Comparison of ENCODE assay signal across 21 cellular contexts in genomic region chr17:80796430-80796861, GRCh38.
A peak's percentile ranks its signal among the peaks of the same experiment; 100 is the strongest.
DNase-seq lines count a peak whose midpoint lies in the region; ATAC-seq and TF ChIP-seq lines count a peak whose summit lies in the region.
"Had no signal": no experiment of that assay in that cellular context is flagged by ENCODE, and none has a peak within 500 bp of the region (broad histone marks: within the 10 kb centered on the region; RNA-seq: fewer than 3 reads in every experiment).

No MANE protein-coding gene starts in this region.

- no peaks in the 10 kb centered on the region for H3K4me1 ChIP-seq in colonic mucosa
- H3K4me1 ChIP-seq: prostate gland had no signal

- H3K27ac Mint-ChIP-seq in activated naive CD4-positive, alpha-beta T cell treated with anti-CD3 and anti-CD28 coated beads for 36 hours, result peak overlapping the region; percentile 55
- H3K27ac Mint-ChIP-seq in activated CD8-positive, alpha-beta T cell treated with anti-CD3 and anti-CD28 coated beads, Interleukin-2, amount 10 ng/mL, durations not matched to agents 7 days and 5 days, result peak overlapping the region; percentile 33
- H3K27ac Mint-ChIP-seq in stimulated activated effector memory CD8-positive, alpha-beta T cell treated with anti-CD3 and anti-CD28 coated beads, Interleukin-12 subunit alpha, Interleukin-12 subunit beta, amount 100 ng/mL, for 72 hours, result peak overlapping the region; percentile 17
- H3K27ac Mint-ChIP-seq: dendritic cell treated with granulocyte-macrophage colony-stimulating factor and Interleukin-4, amounts not matched to agents 40 ng/mL and 50 ng/mL, for 4 days; HFFc6; type B pancreatic cell had no signal

- no peaks in the 10 kb centered on the region for H3K36me3 ChIP-seq in colonic mucosa
- H3K36me3 ChIP-seq: heart left ventricle, left ventricle myocardium inferior, neural progenitor cell, prostate gland had no signal

- no peak overlapping the region for H3K4me3 Mint-ChIP-seq in activated naive CD4-positive, alpha-beta T cell treated with anti-CD3 and anti-CD28 coated beads for 36 hours
- no peak overlapping the region for H3K4me3 Mint-ChIP-seq in activated CD8-positive, alpha-beta T cell treated with anti-CD3 and anti-CD28 coated beads, Interleukin-2, amount 10 ng/mL, durations not matched to agents 7 days and 5 days
- no peak overlapping the region for H3K4me3 Mint-ChIP-seq in stimulated activated effector memory CD8-positive, alpha-beta T cell treated with anti-CD3 and anti-CD28 coated beads, Interleukin-12 subunit alpha, Interleukin-12 subunit beta, amount 100 ng/mL, for 72 hours
- H3K4me3 Mint-ChIP-seq: CD4-positive, alpha-beta memory T cell; dendritic cell treated with granulocyte-macrophage colony-stimulating factor and Interleukin-4, amounts not matched to agents 40 ng/mL and 50 ng/mL, for 4 days; HFFc6; neural progenitor cell; type B pancreatic cell had no signal

- H3K9me3 ChIP-seq in colonic mucosa, result no peaks in the 10 kb centered on the region
- H3K9me3 ChIP-seq: heart left ventricle, left ventricle myocardium inferior, prostate gland had no signal

- no peaks in the 10 kb centered on the region for H3K27me3 ChIP-seq in colonic mucosa
- H3K27me3 ChIP-seq: heart left ventricle, neural progenitor cell had no signal

- intact Hi-C loops in activated naive CD4-positive, alpha-beta T cell treated with anti-CD3 and anti-CD28 coated beads for 36 hours (cut with micrococcal nuclease), result loop anchor here (10.0 kb wide), 1 partner anchor 298 kb away; no protein-coding TSS in a partner anchor
- intact Hi-C loops in colonic mucosa (cut with DNase I), result no loop called here

- no peaks in the 10 kb centered on the region for H3K9me3 Mint-ChIP-seq in activated naive CD4-positive, alpha-beta T cell treated with anti-CD3 and anti-CD28 coated beads for 36 hours
- no peaks in the 10 kb centered on the region for H3K9me3 Mint-ChIP-seq in activated CD8-positive, alpha-beta T cell treated with anti-CD3 and anti-CD28 coated beads, Interleukin-2, amount 10 ng/mL, durations not matched to agents 7 days and 5 days (ENCODE audit: insufficient read depth)
- no peaks in the 10 kb centered on the region for H3K9me3 Mint-ChIP-seq in stimulated activated effector memory CD8-positive, alpha-beta T cell treated with anti-CD3 and anti-CD28 coated beads, Interleukin-12 subunit alpha, Interleukin-12 subunit beta, amount 100 ng/mL, for 72 hours
- H3K9me3 Mint-ChIP-seq: CD4-positive, alpha-beta memory T cell; HFFc6; type B pancreatic cell had no signal

- peaks cover 37% of the 10 kb centered on the region for H3K36me3 Mint-ChIP-seq in activated naive CD4-positive, alpha-beta T cell treated with anti-CD3 and anti-CD28 coated beads for 36 hours (ENCODE audit: low read depth)
- H3K36me3 Mint-ChIP-seq in activated CD8-positive, alpha-beta T cell treated with anti-CD3 and anti-CD28 coated beads, Interleukin-2, amount 10 ng/mL, durations not matched to agents 7 days and 5 days (ENCODE audit: low read depth), result peaks cover 45% of the 10 kb centered on the region
- H3K36me3 Mint-ChIP-seq in stimulated activated effector memory CD8-positive, alpha-beta T cell treated with anti-CD3 and anti-CD28 coated beads, Interleukin-12 subunit alpha, Interleukin-12 subunit beta, amount 100 ng/mL, for 72 hours, result peaks cover 30% of the 10 kb centered on the region

- H3K9ac ChIP-seq in colonic mucosa (ENCODE audit: low read depth in 2 of 2, low read length in 2 of 2), result no peak overlapping the region
- H3K9ac ChIP-seq: neural progenitor cell had no signal

- no peak for TF ChIP-seq CTCF in colonic mucosa (IDR thresholded peaks at IDR 0.05)

- POLR2A ChIA-PET in activated CD8-positive, alpha-beta T cell treated with anti-CD3 and anti-CD28 coated beads, Interleukin-2, amount 10 ng/mL, durations not matched to agents 7 days and 5 days (lab: Charles Lee), result no interaction called here

- CTCF ChIA-PET in activated naive CD4-positive, alpha-beta T cell treated with anti-CD3 and anti-CD28 coated beads for 36 hours (lab: Charles Lee), result no interaction called here
- CTCF ChIA-PET in activated CD8-positive, alpha-beta T cell treated with anti-CD3 and anti-CD28 coated beads, Interleukin-2, amount 10 ng/mL, durations not matched to agents 7 days and 5 days (lab: Charles Lee), result no interaction called here

- peak; percentile 58 for DNase-seq in activated naive CD4-positive, alpha-beta T cell treated with anti-CD3 and anti-CD28 coated beads for 36 hours
- no peak for DNase-seq in activated naive CD4-positive, alpha-beta T cell treated with anti-CD3 and anti-CD28 coated beads, Interleukin-2, amount 50 U/mL, for 16 hours
- DNase-seq in activated CD8-positive, alpha-beta T cell treated with anti-CD3 and anti-CD28 coated beads, Interleukin-2, amount 10 ng/mL, durations not matched to agents 7 days and 5 days, result no peak
- DNase-seq in colonic mucosa (no peak), C1 segment of cervical spinal cord (lab: John Stamatoyannopoulos, UW) (no peak), GF-D8 (lab: John Stamatoyannopoulos, UW) (no peak)
- DNase-seq in stimulated activated effector memory CD8-positive, alpha-beta T cell treated with anti-CD3 and anti-CD28 coated beads, Interleukin-12 subunit alpha, Interleukin-12 subunit beta, amount 100 ng/mL, for 72 hours (ENCODE audit: low spot score in 2 of 2), result no peak
- DNase-seq: CD4-positive, alpha-beta memory T cell; HFFc6; NCI-H2081; PC-9; stimulated activated CD4-positive, alpha-beta T cell treated with anti-CD3 and anti-CD28 coated beads, Interleukin-12 subunit alpha, Interleukin-12 subunit beta, amount 100 ng/mL, for 4 hours; T-helper 2 cell; WERI-Rb-1 had no signal

- peak overlapping the region; percentile 46 for H3K27ac ChIP-seq in colonic mucosa
- H3K27ac ChIP-seq: heart left ventricle, left ventricle myocardium inferior, neural progenitor cell, PC-9, prostate gland, WERI-Rb-1 had no signal

- H3K4me1 Mint-ChIP-seq in activated naive CD4-positive, alpha-beta T cell treated with anti-CD3 and anti-CD28 coated beads for 36 hours (ENCODE audit: low read depth), result peaks cover 49% of the 10 kb centered on the region
- peaks cover 36% of the 10 kb centered on the region for H3K4me1 Mint-ChIP-seq in activated CD8-positive, alpha-beta T cell treated with anti-CD3 and anti-CD28 coated beads, Interleukin-2, amount 10 ng/mL, durations not matched to agents 7 days and 5 days (ENCODE audit: low read depth)
- peaks cover 22% of the 10 kb centered on the region for H3K4me1 Mint-ChIP-seq in stimulated activated effector memory CD8-positive, alpha-beta T cell treated with anti-CD3 and anti-CD28 coated beads, Interleukin-12 subunit alpha, Interleukin-12 subunit beta, amount 100 ng/mL, for 72 hours

- H3K4me3 ChIP-seq in colonic mucosa, result no peak overlapping the region
- H3K4me3 ChIP-seq: heart left ventricle, left ventricle myocardium inferior, neural progenitor cell, PC-9, prostate gland had no signal

- ATAC-seq in activated CD8-positive, alpha-beta T cell treated with anti-CD3 and anti-CD28 coated beads, Interleukin-2, amount 10 ng/mL, durations not matched to agents 7 days and 5 days, result no peak
- peak; percentile 82 for ATAC-seq in stimulated activated effector memory CD8-positive, alpha-beta T cell treated with anti-CD3 and anti-CD28 coated beads, Interleukin-12 subunit alpha, Interleukin-12 subunit beta, amount 100 ng/mL, for 72 hours
- no peak for ATAC-seq in HG02870 (IDR thresholded peaks at IDR 0.05; ENCODE audit: unreplicated experiment)

- no peaks in the 10 kb centered on the region for H3K27me3 Mint-ChIP-seq in activated naive CD4-positive, alpha-beta T cell treated with anti-CD3 and anti-CD28 coated beads for 36 hours (ENCODE audit: low read depth)
- no peaks in the 10 kb centered on the region for H3K27me3 Mint-ChIP-seq in activated CD8-positive, alpha-beta T cell treated with anti-CD3 and anti-CD28 coated beads, Interleukin-2, amount 10 ng/mL, durations not matched to agents 7 days and 5 days (ENCODE audit: low read depth)
- H3K27me3 Mint-ChIP-seq: CD4-positive, alpha-beta memory T cell; dendritic cell treated with granulocyte-macrophage colony-stimulating factor and Interleukin-4, amounts not matched to agents 40 ng/mL and 50 ng/mL, for 4 days; type B pancreatic cell had no signal
